In the genomic region with DNA sequence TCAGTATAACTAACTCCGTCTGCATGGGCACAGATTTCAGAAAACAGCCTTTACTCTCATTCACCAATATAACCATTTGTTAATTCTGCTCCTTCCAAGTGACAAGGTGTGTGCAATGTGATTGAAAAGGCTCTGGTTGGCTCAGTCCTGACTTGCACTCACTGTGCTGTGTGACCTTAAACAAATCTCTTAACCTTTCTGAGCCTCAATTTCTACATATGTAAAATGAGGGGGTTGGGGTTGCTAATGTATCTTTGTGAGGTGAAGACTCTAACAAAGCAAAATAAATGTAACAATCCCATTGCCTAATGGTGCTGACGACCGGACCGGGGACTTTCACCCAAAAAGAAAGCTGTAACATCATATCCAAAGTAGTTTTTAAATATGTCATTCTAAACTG, we compare ENCODE assay signal across 1 cellular context.
TF ChIP-seq lines count a peak whose summit lies in the region.

No MANE protein-coding gene starts in this region.

TF ChIP-seq in H1, 55 proteins besides CTCF, POLR2A, EP300 and RAD21:
- TF ChIP-seq HDAC2 (IDR thresholded peaks at IDR 0.05; ENCODE audit: borderline replicate concordance in 1 of 2, low read depth in 2 of 2, low read length in 2 of 2) = peak in 1 of 2 experiments; percentile 91; a peak in 1 of 4 replicates
- peak; percentile 90 for TF ChIP-seq KDM1A (IDR thresholded peaks at IDR 0.05; ENCODE audit: borderline replicate concordance, low read length)
- TF ChIP-seq JUN (IDR thresholded peaks at IDR 0.05; ENCODE audit: low read depth, low read length) = no peak
TF ChIP-seq in H1: peak in this region for 2.
